ENCODE assay signal across 17 cellular contexts in the genomic region with DNA sequence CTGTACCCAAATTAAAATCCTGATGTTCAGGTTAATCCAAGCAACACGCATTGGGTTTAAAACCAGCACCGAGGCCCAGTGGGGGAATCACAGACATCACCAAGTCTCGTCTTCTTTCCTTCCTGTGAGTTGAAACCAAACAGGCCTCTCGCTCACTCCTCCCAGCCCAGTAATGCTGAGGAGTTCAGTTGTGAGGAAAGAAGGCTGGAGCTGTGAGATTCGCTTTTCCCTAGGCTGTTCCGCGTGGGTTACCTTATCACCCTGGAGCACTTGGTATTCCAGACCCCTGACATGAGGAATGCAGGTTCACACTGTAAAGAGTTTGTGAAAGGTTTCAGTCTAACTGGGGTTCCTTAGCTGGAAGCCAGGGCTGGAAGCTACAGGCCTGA. TPM values are rescaled to one million over a fixed set of nuclear protein-coding genes. Genes with fewer than 3 reads are reported as not detected.
DNase-seq lines count a peak whose midpoint lies in the region; TF ChIP-seq lines count a peak whose summit lies in the region.
"Had no signal": no experiment of that assay in that cellular context is flagged by ENCODE, and none has a peak within 500 bp of the region (broad histone marks: within the 10 kb centered on the region; RNA-seq: fewer than 3 reads in every experiment).

No MANE protein-coding gene starts in this region.

- DNase-seq in activated CD4-positive, alpha-beta T cell treated with anti-CD3 and anti-CD28 coated beads, Interleukin-2, amount 10 ng/mL, durations not matched to agents 7 days and 5 days, result no peak
- DNase-seq in activated CD4-positive, alpha-beta T cell treated with anti-CD3 and anti-CD28 coated beads, Interleukin-2, amount 50 U/mL, for 48 hours, result no peak
- DNase-seq in H7 (peak; percentile 54), hepatocyte (ENCODE audit: low spot score) (no peak), osteoblast (ENCODE audit: insufficient read length, low spot score, missing footprints) (peak; percentile 82), head of caudate nucleus (no peak), NCI-H1694 treated with DMSO at 0.1 percent for 48 hours (lab: John Stamatoyannopoulos, UW) (no peak), osteocyte (ENCODE audit: extremely low spot score, unreplicated experiment) (no peak)
- DNase-seq: DND-41, GF-D8, HFFc6, MG63, NCI-H2029, NCI-H524, SIG-M5 had no signal

- H3K4me3 Mint-ChIP-seq in activated CD4-positive, alpha-beta T cell treated with anti-CD3 and anti-CD28 coated beads, Interleukin-2, amount 10 ng/mL, durations not matched to agents 7 days and 5 days, result no peak overlapping the region
- H3K4me3 Mint-ChIP-seq in osteocyte (ENCODE audit: unreplicated experiment), result no peak overlapping the region
- H3K4me3 Mint-ChIP-seq: HFFc6 had no signal

- CTCF ChIA-PET in activated CD4-positive, alpha-beta T cell treated with anti-CD3 and anti-CD28 coated beads, Interleukin-2, amount 10 ng/mL, durations not matched to agents 7 days and 5 days (lab: Charles Lee), result interaction anchor here (0.6 kb wide), 1 partner anchor 610 kb away, joined by 3 read pairs; no protein-coding TSS in a partner anchor

- no peaks in the 10 kb centered on the region for H3K9me2 ChIP-seq in hepatocyte (replicated peaks; ENCODE audit: insufficient read depth)

- intact Hi-C loops in head of caudate nucleus (cut with DNase I), result no loop called here

- H3K4me1 ChIP-seq in hepatocyte (ENCODE audit: insufficient read depth) (peaks cover 16% of the 10 kb centered on the region), osteoblast (ENCODE audit: insufficient read depth, low read length) (no peaks in the 10 kb centered on the region)

- H3K4me2 ChIP-seq in hepatocyte (peak overlapping the region; percentile 2), osteoblast (ENCODE audit: insufficient read depth, low read length) (no peak overlapping the region)
- H3K4me2 ChIP-seq: KMS-11 had no signal

- H2AFZ ChIP-seq in hepatocyte, result no peak overlapping the region
- H2AFZ ChIP-seq in osteoblast (ENCODE audit: low read length), result no peak overlapping the region

- H3K9me3 ChIP-seq in hepatocyte (ENCODE audit: low read depth) (no peaks in the 10 kb centered on the region), osteoblast (ENCODE audit: low read depth, low read length) (no peaks in the 10 kb centered on the region)
- H3K9me3 ChIP-seq: MG63 had no signal

- H3K4me1 Mint-ChIP-seq in activated CD4-positive, alpha-beta T cell treated with anti-CD3 and anti-CD28 coated beads, Interleukin-2, amount 10 ng/mL, durations not matched to agents 7 days and 5 days, result peaks cover 22% of the 10 kb centered on the region
- no peaks in the 10 kb centered on the region for H3K4me1 Mint-ChIP-seq in osteocyte (ENCODE audit: unreplicated experiment)

- H3K79me2 ChIP-seq in hepatocyte, result no peaks in the 10 kb centered on the region
- no peaks in the 10 kb centered on the region for H3K79me2 ChIP-seq in osteoblast (ENCODE audit: insufficient read depth, low read length)

- H3K36me3 ChIP-seq in H7 (replicated peaks; ENCODE audit: control insufficient read depth, insufficient read depth, low read length) (no peaks in the 10 kb centered on the region), hepatocyte (replicated peaks; ENCODE audit: insufficient read depth, low read depth) (no peaks in the 10 kb centered on the region), osteoblast (ENCODE audit: insufficient read depth, low read length) (peaks cover 8% of the 10 kb centered on the region)
- H3K36me3 ChIP-seq: MG63 had no signal

- POLR2A ChIA-PET in activated CD4-positive, alpha-beta T cell treated with anti-CD3 and anti-CD28 coated beads, Interleukin-2, amount 10 ng/mL, durations not matched to agents 7 days and 5 days (lab: Charles Lee), result interaction anchor here (0.6 kb wide), 1 partner anchor 56 kb away, joined by 4 read pairs; no protein-coding TSS in a partner anchor

- TF ChIP-seq CTCF in hepatocyte (IDR thresholded peaks at IDR 0.05; ENCODE audit: poor library complexity), result no peak
- no peak for TF ChIP-seq CTCF in osteoblast (IDR thresholded peaks at IDR 0.05; ENCODE audit: extremely low read depth, low read depth, low read length)
- no peak for TF ChIP-seq CTCF in osteocyte (IDR thresholded peaks at IDR 0.05)

- no peaks in the 10 kb centered on the region for H3K9me3 Mint-ChIP-seq in activated CD4-positive, alpha-beta T cell treated with anti-CD3 and anti-CD28 coated beads, Interleukin-2, amount 10 ng/mL, durations not matched to agents 7 days and 5 days
- no peaks in the 10 kb centered on the region for H3K9me3 Mint-ChIP-seq in osteocyte (ENCODE audit: unreplicated experiment)
- H3K9me3 Mint-ChIP-seq: HFFc6 had no signal

- no peak overlapping the region for H3K4me3 ChIP-seq in H7 (ENCODE audit: insufficient read depth, low read depth, low read length)
- no peak overlapping the region for H3K4me3 ChIP-seq in hepatocyte
- no peak overlapping the region for H3K4me3 ChIP-seq in osteoblast (ENCODE audit: insufficient read depth, low read length)
- H3K4me3 ChIP-seq: MG63 had no signal

- H3K27ac ChIP-seq in hepatocyte (peak overlapping the region; percentile 8), osteoblast (ENCODE audit: low read depth, low read length) (no peak overlapping the region)
- H3K27ac ChIP-seq: KMS-11 had no signal

- WGBS in hepatocyte (ENCODE audit: low lambda C conversion rate, missing lambda C conversion rate), result 80% methylated on average over 7 of the region's 7 CpGs

- H3K27me3 ChIP-seq in H7 (ENCODE audit: control insufficient read depth, insufficient read depth, low read length), result no peaks in the 10 kb centered on the region
- no peaks in the 10 kb centered on the region for H3K27me3 ChIP-seq in hepatocyte
- peaks cover 22% of the 10 kb centered on the region for H3K27me3 ChIP-seq in osteoblast (ENCODE audit: insufficient read depth, low read length)
- H3K27me3 ChIP-seq: MG63 had no signal

- no peaks in the 10 kb centered on the region for H3K27me3 Mint-ChIP-seq in activated CD4-positive, alpha-beta T cell treated with anti-CD3 and anti-CD28 coated beads, Interleukin-2, amount 10 ng/mL, durations not matched to agents 7 days and 5 days
- H3K27me3 Mint-ChIP-seq in osteocyte (ENCODE audit: unreplicated experiment), result peaks cover 15% of the 10 kb centered on the region

- H3K27ac Mint-ChIP-seq in activated CD4-positive, alpha-beta T cell treated with anti-CD3 and anti-CD28 coated beads, Interleukin-2, amount 10 ng/mL, durations not matched to agents 7 days and 5 days, result peak overlapping the region; percentile 79
- no peak overlapping the region for H3K27ac Mint-ChIP-seq in osteocyte (ENCODE audit: unreplicated experiment)
- H3K27ac Mint-ChIP-seq: HFFc6 had no signal

- H3K36me3 Mint-ChIP-seq in activated CD4-positive, alpha-beta T cell treated with anti-CD3 and anti-CD28 coated beads, Interleukin-2, amount 10 ng/mL, durations not matched to agents 7 days and 5 days (ENCODE audit: low read depth), result no peaks in the 10 kb centered on the region
- H3K36me3 Mint-ChIP-seq in osteocyte (ENCODE audit: unreplicated experiment), result peaks cover 3% of the 10 kb centered on the region

- H4K20me1 ChIP-seq in hepatocyte (ENCODE audit: insufficient read depth, poor library complexity, severe bottlenecking), result no peaks in the 10 kb centered on the region
- peaks cover 9% of the 10 kb centered on the region for H4K20me1 ChIP-seq in osteoblast (ENCODE audit: insufficient read depth, low read length)

RNA-seq across cellular contexts. Expression of gene CIBAR2, which starts 20.8 kb away (rescaled TPM):
- total RNA-seq in activated CD4-positive, alpha-beta T cell treated with anti-CD3 and anti-CD28 coated beads, Interleukin-2, amount 10 ng/mL, durations not matched to agents 7 days and 5 days, result not detected
- not detected in 2 replicates for total RNA-seq in H7 (2014; rRNA removed; shearing (Covaris generic))
- total RNA-seq in hepatocyte (0.13 TPM in 1 of 2 replicates, not detected in the other), osteoblast (under 0.01 TPM in 1 of 2 replicates, not detected in the other), osteocyte (not detected in 2 replicates)
- polyA plus RNA-seq in hepatocyte, result not detected in 2 replicates
- total RNA-seq: H1, HFFc6 had no signal

Comparison
In these comparisons a context has a peak if more than half of its experiments do, and no peak if none do; other contexts are left out.
1. DNase-seq: peak in H7 (single experiment) and osteoblast (single experiment); none in activated CD4-positive, alpha-beta T cell treated with anti-CD3 and anti-CD28 coated beads, Interleukin-2, amount 10 ng/mL, durations not matched to agents 7 days and 5 days (single experiment), activated CD4-positive, alpha-beta T cell treated with anti-CD3 and anti-CD28 coated beads, Interleukin-2, amount 50 U/mL, for 48 hours (0 of 2), hepatocyte (single experiment), head of caudate nucleus (0 of 42), NCI-H1694 treated with DMSO at 0.1 percent for 48 hours (single experiment) and osteocyte (single experiment).